Comparison of ENCODE assay signal across 8 cellular contexts in the genomic region with DNA sequence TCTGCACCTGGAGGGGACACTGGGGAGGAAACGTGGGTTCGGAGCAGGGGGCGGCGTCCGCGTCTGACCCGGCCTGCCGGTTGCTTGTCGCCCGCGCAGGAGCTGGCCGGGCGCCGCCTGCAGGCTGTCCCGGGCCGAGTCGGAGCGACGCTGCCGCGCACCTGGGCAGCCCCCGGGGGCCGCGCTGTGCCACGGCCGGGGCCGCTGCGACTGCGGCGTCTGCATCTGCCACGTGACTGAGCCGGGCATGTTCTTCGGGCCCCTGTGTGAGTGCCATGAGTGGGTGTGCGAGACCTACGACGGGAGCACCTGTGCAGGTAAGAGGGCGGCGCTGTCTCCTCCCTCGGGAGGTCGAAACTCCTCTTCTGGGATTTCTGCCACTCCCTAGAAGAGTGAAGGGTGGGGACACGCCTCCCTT.
A peak's percentile ranks its signal among the peaks of the same experiment; 100 is the strongest.
DNase-seq lines count a peak whose midpoint lies in the region; ATAC-seq and TF ChIP-seq lines count a peak whose summit lies in the region.

No MANE protein-coding gene starts in this region.

- H3K4me3 ChIP-seq in foreskin fibroblast (ENCODE audit: low read depth in 1 of 2, low read length in 2 of 2): peak overlapping the region; percentile 69 to 74
- peak overlapping the region; percentile 16 to 48 (median 26) for H3K4me3 ChIP-seq in skin epidermis

- H3K27ac ChIP-seq in skin epidermis: peak overlapping the region in 11 of 21 experiments; percentile 18 to 79 (median 45)

- DNase-seq in 8988T: peak; percentile 20
- DNase-seq in NCI-H510A (lab: John Stamatoyannopoulos, UW): peak; percentile 21
- peak in 1 of 2 donors; percentile 62 for DNase-seq in foreskin fibroblast
- no peak for DNase-seq in NCI-H82 treated with DMSO at 0.1 percent for 48 hours (lab: John Stamatoyannopoulos, UW; ENCODE audit: unreplicated experiment)
- DNase-seq in AG08395 (ENCODE audit: low spot score): no peak
- DNase-seq in NCI-H1092 (lab: John Stamatoyannopoulos, UW): no peak

- TF ChIP-seq CTCF in foreskin fibroblast (IDR thresholded peaks at IDR 0.05; ENCODE audit: low read depth, low read length): no peak

- peak; percentile 24 for ATAC-seq in GM19455 (IDR thresholded peaks at IDR 0.05; ENCODE audit: unreplicated experiment)

Comparison
In these comparisons a context has a peak if more than half of its experiments do, and no peak if none do; other contexts are left out.
1. DNase-seq: peak in 8988T (single experiment) and NCI-H510A (single experiment); none in NCI-H82 treated with DMSO at 0.1 percent for 48 hours (single experiment), AG08395 (single experiment) and NCI-H1092 (single experiment).